8 cellular contexts compared by ENCODE assay signal in genomic region chr17:30831663-30832437, GRCh38. TPM values are rescaled to one million over a fixed set of nuclear protein-coding genes. Genes with fewer than 3 reads are reported as not detected.
A peak's percentile ranks its signal among the peaks of the same experiment; 100 is the strongest.
DNase-seq lines count a peak whose midpoint lies in the region; FAIRE-seq and TF ChIP-seq lines count a peak whose summit lies in the region.

Gene ATAD5 (plus strand): TSS chr17:30831966. CDS start chr17:30832348, 382 bp downstream.

- no peaks in the 10 kb centered on the region for H3K27me3 ChIP-seq in SJSA1 (replicated peaks)
- H3K27me3 ChIP-seq in neuron (ENCODE audit: insufficient read depth, low read length) = no peaks in the 10 kb centered on the region
- no peaks in the 10 kb centered on the region for H3K27me3 ChIP-seq in stomach smooth muscle (ENCODE audit: control insufficient read depth in 1 of 2, insufficient read depth in 2 of 2, low read length in 2 of 2)

- TF ChIP-seq CTCF in D721Med (IDR thresholded peaks at IDR 0.05; ENCODE audit: insufficient read depth, missing control alignments) = no peak

- H3K36me3 ChIP-seq in SJSA1 = peaks cover 33% of the 10 kb centered on the region
- H3K36me3 ChIP-seq in neuron (ENCODE audit: insufficient read depth, low read length) = peaks cover 24% of the 10 kb centered on the region
- H3K36me3 ChIP-seq in stomach smooth muscle (ENCODE audit: control insufficient read depth in 2 of 2, insufficient read depth in 2 of 2, low read length in 2 of 2) = no peaks in the 10 kb centered on the region

- H3K27ac ChIP-seq in SJSA1 (peak within 1 kb of the TSS; percentile 86), stomach smooth muscle (ENCODE audit: low read length) (no peak within 1 kb of the TSS)

- TF ChIP-seq POLR2A in H54 (IDR thresholded peaks at IDR 0.05; ENCODE audit: low read depth, low read length) = peak; percentile 65

- peak within 1 kb of the TSS; percentile 76 to 79 for H3K9ac ChIP-seq in stomach smooth muscle (ENCODE audit: low read length in 2 of 2)

- peaks cover 10% of the 10 kb centered on the region for H3K4me1 ChIP-seq in SJSA1 (replicated peaks)
- peaks cover 21% of the 10 kb centered on the region for H3K4me1 ChIP-seq in neuron (ENCODE audit: insufficient read depth, low read length)
- H3K4me1 ChIP-seq in stomach smooth muscle (ENCODE audit: control insufficient read depth, insufficient read depth, low read length) = peaks cover 16% of the 10 kb centered on the region

- H3K4me3 ChIP-seq in SJSA1 (peak within 1 kb of the TSS; percentile 85), neuron (ENCODE audit: low read length) (peak within 1 kb of the TSS; percentile 58), stomach smooth muscle (ENCODE audit: low read length in 2 of 2) (peak within 1 kb of the TSS; percentile 77 to 91)

- H3K9me3 ChIP-seq in SJSA1 (replicated peaks) (no peaks in the 10 kb centered on the region), neuron (ENCODE audit: low read length) (no peaks in the 10 kb centered on the region), stomach smooth muscle (ENCODE audit: control insufficient read depth in 2 of 2, low read length in 2 of 2) (no peaks in the 10 kb centered on the region)

- DNase-seq in D721Med (ENCODE audit: insufficient read length, low spot score) (peak; percentile 78), H54 (ENCODE audit: insufficient read length, low spot score) (peak; percentile 63), NAMALWA (ENCODE audit: low spot score) (peak; percentile 90), SJSA1 (ENCODE audit: low read depth in 1 of 2, low spot score in 2 of 2) (peak; percentile 82 to 91), activated gamma-delta T cell treated with Interleukin-2 at 50 U/mL for 16 hours (peak; percentile 86), frontal cortex (ENCODE audit: low spot score in 2 of 2) (peak; percentile 84 to 91)

- peak within 1 kb of the TSS; percentile 87 for H2AFZ ChIP-seq in neuron (ENCODE audit: low read depth, low read length)

- FAIRE-seq in D721Med (lab: Jason Lieb, UNC) = no peak
- no peak for FAIRE-seq in H54 (lab: Jason Lieb, UNC)
- FAIRE-seq in frontal cortex (lab: Jason Lieb, UNC) = no peak

RNA-seq across cellular contexts. Expression of gene ATAD5, which starts in this region (rescaled TPM):
- total RNA-seq in SJSA1 (2014; rRNA removed; shearing (Covaris generic)) = 7.7 and 11.6 TPM in 2 replicates
- 8.6 TPM for total RNA-seq in frontal cortex
